Comparison of ENCODE assay signal across 8 cellular contexts in genomic region chr6:29847871-29848630, GRCh38. TPM values are rescaled to one million over a fixed set of nuclear protein-coding genes. Genes with fewer than 3 reads are reported as not detected.
DNase-seq lines count a peak whose midpoint lies in the region; ATAC-seq and TF ChIP-seq lines count a peak whose summit lies in the region.

No MANE protein-coding gene starts in this region.

- no peaks in the 10 kb centered on the region for H3K9me3 Mint-ChIP-seq in T-helper 2 cell treated with Interferon-gamma antibody and Interleukin-4, amounts not matched to agents 5 μg/mL and 100 μg/mL, for 36 hours

- H3K36me3 ChIP-seq in adrenal gland (replicated peaks in 1 of 2) = no peaks in the 10 kb centered on the region

- peaks cover 15% of the 10 kb centered on the region for H3K4me1 Mint-ChIP-seq in T-helper 2 cell treated with Interferon-gamma antibody and Interleukin-4, amounts not matched to agents 5 μg/mL and 100 μg/mL, for 36 hours (ENCODE audit: low read depth)

- no peak overlapping the region for H3K4me3 Mint-ChIP-seq in T-helper 2 cell treated with Interferon-gamma antibody and Interleukin-4, amounts not matched to agents 5 μg/mL and 100 μg/mL, for 36 hours

- peak; percentile 43 for DNase-seq in NCI-H1048 (lab: John Stamatoyannopoulos, UW)
- DNase-seq in T-helper 2 cell treated with Interferon-gamma antibody and Interleukin-4, amounts not matched to agents 5 μg/mL and 100 μg/mL, for 36 hours (ENCODE audit: low spot score) = peak; percentile 66
- DNase-seq in adrenal gland = peak; percentile 68 to 91 (median 78)
- peak; percentile 90 for DNase-seq in left ventricle myocardium superior
- DNase-seq in retinal pigment epithelial cell (ENCODE audit: low read depth) = peak; percentile 14

- no peak overlapping the region for H3K4me3 ChIP-seq in adrenal gland
- H3K4me3 ChIP-seq in retinal pigment epithelial cell (ENCODE audit: low read length) = no peak overlapping the region

- H3K27ac ChIP-seq in adrenal gland = no peak overlapping the region

- H3K36me3 Mint-ChIP-seq in T-helper 2 cell treated with Interferon-gamma antibody and Interleukin-4, amounts not matched to agents 5 μg/mL and 100 μg/mL, for 36 hours (ENCODE audit: low read depth) = no peaks in the 10 kb centered on the region

- peaks cover 68% of the 10 kb centered on the region for H3K27me3 Mint-ChIP-seq in T-helper 2 cell treated with Interferon-gamma antibody and Interleukin-4, amounts not matched to agents 5 μg/mL and 100 μg/mL, for 36 hours (ENCODE audit: low read depth)

- H3K9me3 ChIP-seq in adrenal gland (replicated peaks in 1 of 3) = no peaks in the 10 kb centered on the region

- no peak overlapping the region for H3K27ac Mint-ChIP-seq in T-helper 2 cell treated with Interferon-gamma antibody and Interleukin-4, amounts not matched to agents 5 μg/mL and 100 μg/mL, for 36 hours

- TF ChIP-seq CTCF in GM12874 (IDR thresholded peaks at IDR 0.05; ENCODE audit: insufficient read depth, low read depth, low read length) (peak; percentile 88), adrenal gland (IDR thresholded peaks at IDR 0.05) (peak; percentile 82 to 98 (median 94)), retinal pigment epithelial cell (conservative IDR thresholded peaks at IDR 0.05; ENCODE audit: low read depth, low read length) (peak; percentile 93)

- TF ChIP-seq POLR2A in adrenal gland (IDR thresholded peaks at IDR 0.05) = no peak

- 0 to 9% (median 3%) methylated on average over 11 to 14 of the region's 14 CpGs for WGBS in adrenal gland, 4 donors

- H3K4me1 ChIP-seq in adrenal gland (replicated peaks in 1 of 2) = peaks cover 0 to 13% of the 10 kb centered on the region in 2 donors

- intact Hi-C loops in adrenal gland (cut with DNase I) (loop anchor here (2.0 to 5.0 kb wide), 3 partner anchors 163 to 284 kb away; no protein-coding TSS in a partner anchor), left ventricle myocardium superior (cut with micrococcal nuclease) (loop anchor here (2.0 kb wide), 1 partner anchor 165 kb away; no protein-coding TSS in a partner anchor)

- H3K27me3 ChIP-seq in adrenal gland = peaks cover 48% of the 10 kb centered on the region

- ATAC-seq in left ventricle myocardium superior (peak; percentile 93), GM21423 (IDR thresholded peaks at IDR 0.05; ENCODE audit: unreplicated experiment) (no peak), HG03175 (IDR thresholded peaks at IDR 0.05; ENCODE audit: unreplicated experiment) (no peak)

RNA-seq across cellular contexts. Expression of gene HLA-G, which starts 20.4 kb away (rescaled TPM):
- total RNA-seq in adrenal gland (1 to 10 TPM in 1 of 8 donors, under 1 TPM in 4, not detected in 3; 0.14 to 1.6 (median 0.32) TPM), left ventricle myocardium superior (not detected)
- polyA plus RNA-seq in adrenal gland = not detected

Comparison
In these comparisons a context has a peak if more than half of its experiments do, and no peak if none do; other contexts are left out.
1. DNase-seq: peak in every context shown above with its lines; median percentile 90 in left ventricle myocardium superior; 78 in adrenal gland; 66 in T-helper 2 cell treated with Interferon-gamma antibody and Interleukin-4, amounts not matched to agents 5 μg/mL and 100 μg/mL, for 36 hours; 43 in NCI-H1048; 14 in retinal pigment epithelial cell.